In genomic region chr12:92304335-92305066, GRCh38 we compare ENCODE assay signal across 17 cellular contexts.
DNase-seq lines count a peak whose midpoint lies in the region; TF ChIP-seq lines count a peak whose summit lies in the region.
"Had no signal": no experiment of that assay in that cellular context is flagged by ENCODE, and none has a peak within 500 bp of the region (broad histone marks: within the 10 kb centered on the region; RNA-seq: fewer than 3 reads in every experiment).

No MANE protein-coding gene starts in this region.

- H2AFZ ChIP-seq in neural progenitor cell (replicated peaks), result no peak overlapping the region

- peaks cover 38% of the 10 kb centered on the region for H3K4me1 ChIP-seq in neural progenitor cell

- H3K27ac ChIP-seq in neural progenitor cell, result peak overlapping the region; percentile 20
- H3K27ac ChIP-seq in coronary artery, result no peak overlapping the region

- no peaks in the 10 kb centered on the region for H3K79me2 ChIP-seq in neural progenitor cell (ENCODE audit: low read depth)

- peaks cover 25% of the 10 kb centered on the region for H3F3A ChIP-seq in neural progenitor cell (ENCODE audit: low read depth)

- no peaks in the 10 kb centered on the region for H3K9me3 ChIP-seq in neural progenitor cell (ENCODE audit: low read depth)
- no peaks in the 10 kb centered on the region for H3K9me3 ChIP-seq in MG63

- H3K4me3 ChIP-seq in AG09309 (ENCODE audit: control insufficient read depth, low read depth, low read length) (no peak overlapping the region), neural progenitor cell (peak overlapping the region; percentile 25), MG63 (no peak overlapping the region), coronary artery (no peak overlapping the region)
- H3K4me3 ChIP-seq: GM12878 had no signal

- no peak overlapping the region for H3K9ac ChIP-seq in neural progenitor cell

- no peaks in the 10 kb centered on the region for H3K36me3 ChIP-seq in neural progenitor cell
- no peaks in the 10 kb centered on the region for H3K36me3 ChIP-seq in MG63

- peaks cover 27% of the 10 kb centered on the region for H3K4me1 Mint-ChIP-seq in neural progenitor cell

- H3K4me2 ChIP-seq in neural progenitor cell, result peak overlapping the region; percentile 60

- no peak overlapping the region for H3K4me3 Mint-ChIP-seq in neural progenitor cell
- H3K4me3 Mint-ChIP-seq: activated T-cell treated with anti-CD3 and anti-CD28 coated beads, Interleukin-2, amount 50 U/mL, for 24 hours had no signal

- no peaks in the 10 kb centered on the region for H4K20me1 ChIP-seq in neural progenitor cell (ENCODE audit: low read depth)

- TF ChIP-seq CTCF in AG09309 (IDR thresholded peaks at IDR 0.05; ENCODE audit: control insufficient read depth, insufficient read depth, low read depth, low read length, missing control alignments) (no peak), neural progenitor cell (IDR thresholded peaks at IDR 0.05) (no peak), coronary artery (IDR thresholded peaks at IDR 0.05) (no peak)

- DNase-seq in AG09309 (ENCODE audit: low read depth), result peak; percentile 1
- peak; percentile 18 for DNase-seq in NCI-H69 (lab: John Stamatoyannopoulos, UW)
- DNase-seq in fibroblast of peridontal ligament (ENCODE audit: extremely low read depth), result peak; percentile 87
- peak; percentile 78 for DNase-seq in neural progenitor cell (ENCODE audit: low spot score)
- DNase-seq in NCI-H1417 (lab: John Stamatoyannopoulos, UW), result no peak
- DNase-seq in MG63, result no peak
- no peak for DNase-seq in NCI-H748 treated with DMSO at 0.1 percent for 48 hours (lab: John Stamatoyannopoulos, UW)
- DNase-seq in coronary artery (ENCODE audit: low spot score), result no peak
- DNase-seq: activated naive CD4-positive, alpha-beta T cell treated with anti-CD3 and anti-CD28 coated beads, Interleukin-2, amount 50 U/mL, for 16 hours; activated T-cell treated with anti-CD3 and anti-CD28 coated beads, Interleukin-2, amount 50 U/mL, for 24 hours; effector memory CD4-positive, alpha-beta T cell; GOT3; naive thymus-derived CD4-positive, alpha-beta T cell; NCI-H187; NCI-H526 treated with DMSO at 0.1 percent for 48 hours; stimulated activated CD4-positive, alpha-beta T cell treated with anti-CD3 and anti-CD28 coated beads, Interleukin-1b, Interleukin-23, amount 100 ng/mL, for 48 hours had no signal

- H3K27me3 Mint-ChIP-seq in neural progenitor cell (ENCODE audit: insufficient read depth, low read depth), result peaks cover 7% of the 10 kb centered on the region
- H3K27me3 Mint-ChIP-seq: activated T-cell treated with anti-CD3 and anti-CD28 coated beads, Interleukin-2, amount 50 U/mL, for 24 hours; naive thymus-derived CD4-positive, alpha-beta T cell had no signal

- no peaks in the 10 kb centered on the region for H3K36me3 Mint-ChIP-seq in neural progenitor cell

- H3K9me3 Mint-ChIP-seq in neural progenitor cell, result peaks cover 2% of the 10 kb centered on the region

- no peak overlapping the region for H3K27ac Mint-ChIP-seq in neural progenitor cell
- H3K27ac Mint-ChIP-seq: activated T-cell treated with anti-CD3 and anti-CD28 coated beads, Interleukin-2, amount 50 U/mL, for 24 hours had no signal

- H3K27me3 ChIP-seq in neural progenitor cell (no peaks in the 10 kb centered on the region), MG63 (no peaks in the 10 kb centered on the region)

Comparison
In these comparisons a context has a peak if more than half of its experiments do, and no peak if none do; other contexts are left out.
1. DNase-seq: peak in AG09309 (single experiment), NCI-H69 (single experiment), fibroblast of peridontal ligament (single experiment) and neural progenitor cell (single experiment); none in NCI-H1417 (0 of 3), MG63 (single experiment), NCI-H748 treated with DMSO at 0.1 percent for 48 hours (single experiment) and coronary artery (single experiment).